ENCODE assay signal across 1 cellular context in the genomic region with DNA sequence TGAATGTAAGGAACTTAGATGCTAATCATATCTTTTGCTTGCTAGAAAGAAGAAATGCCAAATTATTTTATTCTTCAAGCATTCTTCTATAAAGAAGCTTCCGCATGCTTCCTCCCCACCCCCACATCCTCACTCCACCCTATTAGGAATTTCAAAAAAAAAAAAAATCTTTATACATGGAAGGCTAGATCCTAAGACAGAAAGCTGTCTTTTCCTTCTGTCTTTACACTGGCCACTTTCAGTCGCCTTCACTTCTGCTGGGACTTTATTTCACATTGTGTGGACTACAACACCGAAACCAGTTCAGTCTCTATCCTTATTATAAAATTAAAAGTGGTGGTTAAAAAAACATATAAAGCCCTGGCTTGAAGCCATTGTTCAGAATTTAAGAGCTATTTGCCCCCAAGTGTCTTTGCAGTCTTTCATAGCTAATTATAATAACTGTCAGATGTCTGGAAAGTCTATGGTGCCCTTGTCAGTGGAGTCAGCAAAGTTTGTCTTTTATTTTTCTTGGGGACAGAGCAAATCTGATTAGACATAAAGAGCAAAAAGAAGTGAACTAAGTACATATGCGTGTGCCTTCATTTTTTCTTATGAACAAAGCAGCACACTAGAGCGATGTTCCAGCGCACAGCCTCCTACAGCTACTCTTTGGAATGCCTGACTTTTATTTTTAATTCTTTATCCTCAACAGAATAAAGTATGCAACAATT.
TF ChIP-seq lines count a peak whose summit lies in the region.

No MANE protein-coding gene starts in this region.

TF ChIP-seq in SK-N-SH, 30 proteins besides CTCF, POLR2A, EP300 and RAD21 (continued from another document):
- TF ChIP-seq, protein P1, sequence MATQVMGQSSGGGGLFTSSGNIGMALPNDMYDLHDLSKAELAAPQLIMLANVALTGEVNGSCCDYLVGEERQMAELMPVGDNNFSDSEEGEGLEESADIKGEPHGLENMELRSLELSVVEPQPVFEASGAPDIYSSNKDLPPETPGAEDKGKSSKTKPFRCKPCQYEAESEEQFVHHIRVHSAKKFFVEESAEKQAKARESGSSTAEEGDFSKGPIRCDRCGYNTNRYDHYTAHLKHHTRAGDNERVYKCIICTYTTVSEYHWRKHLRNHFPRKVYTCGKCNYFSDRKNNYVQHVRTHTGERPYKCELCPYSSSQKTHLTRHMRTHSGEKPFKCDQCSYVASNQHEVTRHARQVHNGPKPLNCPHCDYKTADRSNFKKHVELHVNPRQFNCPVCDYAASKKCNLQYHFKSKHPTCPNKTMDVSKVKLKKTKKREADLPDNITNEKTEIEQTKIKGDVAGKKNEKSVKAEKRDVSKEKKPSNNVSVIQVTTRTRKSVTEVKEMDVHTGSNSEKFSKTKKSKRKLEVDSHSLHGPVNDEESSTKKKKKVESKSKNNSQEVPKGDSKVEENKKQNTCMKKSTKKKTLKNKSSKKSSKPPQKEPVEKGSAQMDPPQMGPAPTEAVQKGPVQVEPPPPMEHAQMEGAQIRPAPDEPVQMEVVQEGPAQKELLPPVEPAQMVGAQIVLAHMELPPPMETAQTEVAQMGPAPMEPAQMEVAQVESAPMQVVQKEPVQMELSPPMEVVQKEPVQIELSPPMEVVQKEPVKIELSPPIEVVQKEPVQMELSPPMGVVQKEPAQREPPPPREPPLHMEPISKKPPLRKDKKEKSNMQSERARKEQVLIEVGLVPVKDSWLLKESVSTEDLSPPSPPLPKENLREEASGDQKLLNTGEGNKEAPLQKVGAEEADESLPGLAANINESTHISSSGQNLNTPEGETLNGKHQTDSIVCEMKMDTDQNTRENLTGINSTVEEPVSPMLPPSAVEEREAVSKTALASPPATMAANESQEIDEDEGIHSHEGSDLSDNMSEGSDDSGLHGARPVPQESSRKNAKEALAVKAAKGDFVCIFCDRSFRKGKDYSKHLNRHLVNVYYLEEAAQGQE (IDR thresholded peaks at IDR 0.05; ENCODE audit: low read depth, low read length) = no peak
- TF ChIP-seq TCF12 (IDR thresholded peaks at IDR 0.05) = peak; percentile 23; the same call in 1 of the 2 replicates
- TF ChIP-seq MEF2A (IDR thresholded peaks at IDR 0.05; ENCODE audit: borderline replicate concordance, low read depth) = no peak
- TF ChIP-seq SMC3 (IDR thresholded peaks at IDR 0.05; ENCODE audit: low read depth, low read length) = no peak
